11 cellular contexts compared by ENCODE assay signal in the genomic region with DNA sequence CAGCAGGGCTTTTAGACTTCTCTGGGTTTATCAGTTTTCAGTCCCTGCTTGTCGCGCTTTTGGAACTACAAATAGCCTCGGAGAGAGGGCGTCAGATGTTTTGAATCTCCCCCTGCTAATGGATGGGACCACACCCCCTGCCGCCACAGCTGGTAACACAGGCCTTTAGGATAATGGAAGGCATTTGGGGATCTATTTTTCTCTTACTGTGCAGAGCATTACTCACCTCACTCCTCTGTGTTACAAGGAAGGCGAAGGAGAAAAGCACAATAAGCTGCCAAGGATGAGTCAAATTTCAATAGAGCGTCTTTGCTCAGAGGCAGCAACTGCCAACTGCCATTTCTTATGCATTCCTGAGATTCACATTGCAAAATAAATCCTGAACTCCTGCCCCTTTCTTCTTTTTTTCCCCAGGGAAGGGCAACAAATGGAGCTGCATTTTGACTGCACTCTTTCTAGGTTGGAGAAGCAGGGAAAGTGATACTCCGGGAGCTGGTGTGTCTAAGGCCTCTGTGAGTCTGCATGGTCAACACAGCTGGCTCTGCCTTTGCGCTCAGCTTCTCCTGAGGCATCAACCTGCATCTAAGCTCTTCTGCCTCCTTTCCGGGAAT. TPM values are rescaled to one million over a fixed set of nuclear protein-coding genes. Genes with fewer than 3 reads are reported as not detected.
DNase-seq lines count a peak whose midpoint lies in the region; ATAC-seq and TF ChIP-seq lines count a peak whose summit lies in the region.
"Had no signal": no experiment of that assay in that cellular context is flagged by ENCODE, and none has a peak within 500 bp of the region (broad histone marks: within the 10 kb centered on the region; RNA-seq: fewer than 3 reads in every experiment).

No MANE protein-coding gene starts in this region.

- peak overlapping the region; percentile 72 for H3K4me2 ChIP-seq in fibroblast of lung (ENCODE audit: extremely low read depth, insufficient read depth, low read length)
- H3K4me2 ChIP-seq: BLaER1 treated with 17β-estradiol and CSF1 and Interleukin-3, amounts not matched to agents 10 nM and 100 nM had no signal

- H3K4me1 ChIP-seq in fibroblast of lung (ENCODE audit: control insufficient read depth, extremely low read depth, insufficient read depth, low read length): peaks cover 13% of the 10 kb centered on the region
- peaks cover 0 to 16% (median 11%) of the 10 kb centered on the region in 4 donors for H3K4me1 ChIP-seq in sigmoid colon

- ATAC-seq in HG03457 (IDR thresholded peaks at IDR 0.05; ENCODE audit: unreplicated experiment): no peak

- H3K79me2 ChIP-seq in fibroblast of lung (ENCODE audit: control insufficient read depth, insufficient read depth, low read length): no peaks in the 10 kb centered on the region

- H2AFZ ChIP-seq in fibroblast of lung (ENCODE audit: low read length): no peak overlapping the region

- 68 to 78% methylated on average over 10 of the region's 10 CpGs for WGBS in sigmoid colon, 2 donors

- H3K36me3 ChIP-seq in fibroblast of lung (ENCODE audit: control insufficient read depth, insufficient read depth, low read length) (no peaks in the 10 kb centered on the region), sigmoid colon (no peaks in the 10 kb centered on the region)

- H3K9me3 ChIP-seq in fibroblast of lung (ENCODE audit: control insufficient read depth, insufficient read depth, low read depth, low read length) (no peaks in the 10 kb centered on the region), sigmoid colon (peaks cover 0 to under 1% (median 0%) of the 10 kb centered on the region in 4 donors)

- H4K20me1 ChIP-seq in fibroblast of lung (ENCODE audit: control insufficient read depth, extremely low read depth, insufficient read depth, low read length): no peaks in the 10 kb centered on the region
- H4K20me1 ChIP-seq: BLaER1 treated with 17β-estradiol and CSF1 and Interleukin-3, amounts not matched to agents 10 nM and 100 nM had no signal

- in situ Hi-C loops in GM13976 (cut with MboI; ENCODE audit: low sequenced_read_pairs, unreplicated experiment): no loop called here

- no peaks in the 10 kb centered on the region for H3K27me3 ChIP-seq in fibroblast of lung (ENCODE audit: control insufficient read depth, insufficient read depth, low read length)
- no peaks in the 10 kb centered on the region for H3K27me3 ChIP-seq in sigmoid colon
- H3K27me3 ChIP-seq: BLaER1 treated with 17β-estradiol and CSF1 and Interleukin-3, amounts not matched to agents 10 nM and 100 nM had no signal

- no peak overlapping the region for H3K9ac ChIP-seq in fibroblast of lung (ENCODE audit: insufficient read depth, low read length)
- H3K9ac ChIP-seq: BLaER1 treated with 17β-estradiol and CSF1 and Interleukin-3, amounts not matched to agents 10 nM and 100 nM had no signal

- TF ChIP-seq POLR2A in sigmoid colon (IDR thresholded peaks at IDR 0.05): no peak

- H3K27ac ChIP-seq in fibroblast of lung (ENCODE audit: insufficient read depth, low read length) (peak overlapping the region; percentile 62), sigmoid colon (peak overlapping the region; percentile 29 to 78 (median 60))
- H3K27ac ChIP-seq: BLaER1 treated with 17β-estradiol and CSF1 and Interleukin-3, amounts not matched to agents 10 nM and 100 nM; coronary artery had no signal

- TF ChIP-seq CTCF in fibroblast of lung (conservative IDR thresholded peaks at IDR 0.05 in 1 of 2, IDR thresholded peaks at IDR 0.05 in 1 of 2; ENCODE audit: low read depth in 1 of 2, low read length in 2 of 2) (peak; percentile 13 to 36), sigmoid colon (IDR thresholded peaks at IDR 0.05) (no peak), GM13976 (IDR thresholded peaks at IDR 0.05; ENCODE audit: borderline replicate concordance, control extremely low read depth, extremely low read depth, insufficient read depth, missing control alignments) (no peak)

- DNase-seq in NCI-H2196 (lab: John Stamatoyannopoulos, UW; ENCODE audit: unreplicated experiment): peak; percentile 5
- no peak for DNase-seq in NCI-H2196 treated with DMSO at 0.1 percent for 48 hours (lab: John Stamatoyannopoulos, UW; ENCODE audit: unreplicated experiment)
- peak; percentile 94 for DNase-seq in RPMI7951 (ENCODE audit: low read depth)
- peak; percentile 98 to 99 for DNase-seq in fibroblast of lung (ENCODE audit: low read depth in 2 of 2)
- no peak for DNase-seq in sigmoid colon
- no peak for DNase-seq in GM13976 (ENCODE audit: low spot score)
- no peak for DNase-seq in effector CD8-positive, alpha-beta T cell (lab: John Stamatoyannopoulos, UW)
- DNase-seq: SHP77 treated with DMSO at 0.1 percent for 48 hours had no signal

- peak overlapping the region in 1 of 4 experiments; percentile 16 for H3K4me3 ChIP-seq in fibroblast of lung (replicated peaks in 1 of 4; ENCODE audit: control extremely low read depth in 1 of 4, insufficient read depth in 1 of 4, low read depth in 3 of 4, low read length in 4 of 4)
- no peak overlapping the region for H3K4me3 ChIP-seq in sigmoid colon
- H3K4me3 ChIP-seq: BLaER1 treated with 17β-estradiol and CSF1 and Interleukin-3, amounts not matched to agents 10 nM and 100 nM; coronary artery had no signal

- TF ChIP-seq EP300 in sigmoid colon (IDR thresholded peaks at IDR 0.05): no peak

- intact Hi-C loops in sigmoid colon (cut with DNase I): no loop called here

RNA-seq across cellular contexts. Expression of a gene that starts 31.5 kb away (rescaled TPM):
- 6.3 and 7.6 TPM in 2 replicates for total RNA-seq in RPMI7951 (2014; rRNA removed; shearing (Covaris generic))
- total RNA-seq in fibroblast of lung: 7.2 and 8.9 TPM in 2 replicates
- 17.6 and 19.4 TPM in 2 replicates for polyA plus RNA-seq in fibroblast of lung
- polyA plus RNA-seq in fibroblast of lung (2012): 20.4 and 21.3 TPM in 2 replicates
- 0.08 and 4.2 TPM in 2 replicates for polyA minus RNA-seq in fibroblast of lung (ENCODE audit: low replicate concordance)
- total RNA-seq in sigmoid colon: 10 to 100 TPM; 13.3 to 19.7 (median 14.7) TPM
- 10 to 100 TPM; 10.2 to 13.2 (median 11.9) TPM for polyA plus RNA-seq in sigmoid colon

Comparison
In these comparisons a context has a peak if more than half of its experiments do, and no peak if none do; other contexts are left out.
1. DNase-seq: peak in NCI-H2196 (single experiment), RPMI7951 (single experiment) and fibroblast of lung (2 of 2); none in NCI-H2196 treated with DMSO at 0.1 percent for 48 hours (single experiment), sigmoid colon (single experiment), GM13976 (single experiment) and effector CD8-positive, alpha-beta T cell (single experiment).
2. CTCF ChIP-seq: peak in fibroblast of lung (2 of 2); none in sigmoid colon (0 of 4) and GM13976 (single experiment).